ENCODE assay signal across 27 cellular contexts in the genomic region with DNA sequence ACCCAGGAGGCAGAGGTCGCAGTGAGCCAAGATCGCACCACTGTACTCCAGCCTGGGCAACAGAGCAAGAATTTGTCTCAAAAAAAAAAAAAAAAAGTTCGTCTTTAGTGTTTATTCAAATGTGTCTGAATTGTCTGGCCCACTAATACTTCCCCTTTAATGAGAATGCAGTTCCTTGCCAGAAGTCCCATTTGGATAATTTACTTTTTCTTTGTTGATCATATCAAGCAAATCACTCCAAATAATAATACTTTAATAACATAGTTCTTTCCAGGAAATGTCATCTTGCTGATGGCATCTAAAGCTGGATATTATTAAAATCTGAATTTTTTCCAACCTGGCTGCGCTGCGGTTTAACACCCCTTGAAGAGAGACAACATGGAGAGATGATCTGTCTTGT.
"Had no signal": no experiment of that assay in that cellular context is flagged by ENCODE, and none has a peak within 500 bp of the region (broad histone marks: within the 10 kb centered on the region; RNA-seq: fewer than 3 reads in every experiment).

No MANE protein-coding gene starts in this region.

- H3K27ac ChIP-seq: neural progenitor cell, ovary, parathyroid adenoma, psoas muscle, right lobe of liver, skin epidermis, spleen, thoracic aorta, thyroid gland, tibial nerve, upper lobe of left lung, uterus had no signal

- H3K27me3 ChIP-seq: neural progenitor cell, ovary, right lobe of liver, spleen, stomach, thyroid gland, tibial nerve, upper lobe of left lung, uterus had no signal

- H3K36me3 ChIP-seq: neural progenitor cell, ovary, right lobe of liver, spleen, stomach, thoracic aorta, thyroid gland, tibial nerve, upper lobe of left lung, uterus had no signal

- H3K4me3 ChIP-seq: neural progenitor cell, ovary, psoas muscle, right lobe of liver, skin epidermis, smooth muscle cell, spleen, stomach, thoracic aorta, thyroid gland, tibial nerve, upper lobe of left lung, uterus had no signal

- ATAC-seq: naive thymus-derived CD4-positive, alpha-beta T cell; natural killer cell; psoas muscle; right cardiac atrium; right lobe of liver; stimulated activated effector memory CD8-positive, alpha-beta T cell treated with anti-CD3 and anti-CD28 coated beads, Interleukin-12 subunit alpha, Interleukin-12 subunit beta, amount 100 ng/mL, for 72 hours; stimulated activated naive B cell treated with anti-CD40 and anti-IgM and Interleukin-4, amounts not matched to agents 10 μg/mL and 1 μg/mL and 100 μg/mL, for 72 hours had no signal

- H3K9me3 ChIP-seq: ovary, psoas muscle, right lobe of liver, stomach, thoracic aorta, thyroid gland, tibial nerve, upper lobe of left lung, uterus had no signal

- H3K4me1 ChIP-seq: neural progenitor cell, parathyroid adenoma, psoas muscle, right lobe of liver, spleen, upper lobe of left lung, uterus had no signal

- DNase-seq: naive thymus-derived CD4-positive, alpha-beta T cell; natural killer cell; occipital lobe; ovary; posterior cingulate gyrus; psoas muscle; right cardiac atrium; right lobe of liver; spleen; stimulated activated CD4-positive, alpha-beta T cell treated with anti-CD3 and anti-CD28 coated beads, Interleukin-12 subunit alpha, Interleukin-12 subunit beta, amount 100 ng/mL, for 4 hours; stimulated activated CD4-positive, alpha-beta T cell treated with anti-CD3 and anti-CD28 coated beads, Interleukin-2, amount 100 ng/mL, for 24 hours; stimulated activated CD4-positive, alpha-beta T cell treated with anti-CD3 and anti-CD28 coated beads, Interleukin-2, amount 100 ng/mL, for 48 hours; stimulated activated CD4-positive, alpha-beta T cell treated with anti-CD3 and anti-CD28 coated beads, Interleukin-4, amount 100 ng/mL, for 24 hours; stimulated activated naive B cell treated with anti-CD40 and anti-IgM and Interleukin-4, amounts not matched to agents 10 μg/mL and 1 μg/mL and 100 μg/mL, for 72 hours; stimulated activated naive CD4-positive, alpha-beta T cell treated with Interleukin-2 at 50 U/mL for 16 hours; stomach; thyroid gland; trophoblast cell; upper lobe of left lung; uterus had no signal
